ENCODE assay signal across 14 cellular contexts in genomic region chr3:122066331-122067213, GRCh38.
DNase-seq lines count a peak whose midpoint lies in the region; ATAC-seq, FAIRE-seq and TF ChIP-seq lines count a peak whose summit lies in the region.
"Had no signal": no experiment of that assay in that cellular context is flagged by ENCODE, and none has a peak within 500 bp of the region (broad histone marks: within the 10 kb centered on the region; RNA-seq: fewer than 3 reads in every experiment).

No MANE protein-coding gene starts in this region.

- DNase-seq in SIG-M5 treated with dmso at 0.1 percent for 504 hours (lab: John Stamatoyannopoulos, UW; ENCODE audit: unreplicated experiment) (peak; percentile 69), SIG-M5 (lab: John Stamatoyannopoulos, UW) (no peak), NB4 (ENCODE audit: low read depth) (peak; percentile 40), foreskin melanocyte (peak; percentile 3), H54 (ENCODE audit: insufficient read length, low spot score) (no peak), WERI-Rb-1 (no peak), HuH-7.5 (ENCODE audit: low spot score) (no peak)
- DNase-seq: aorta; H7; naive thymus-derived CD8-positive, alpha-beta T cell; NCI-H146; Right ventricle myocardium superior; stimulated activated CD4-positive, alpha-beta T cell treated with anti-CD3 and anti-CD28 coated beads, Interleukin-12 subunit alpha, Interleukin-12 subunit beta, amount 100 ng/mL, for 4 hours had no signal

- TF ChIP-seq CTCF in NB4 (IDR thresholded peaks at IDR 0.05; ENCODE audit: low read depth, low read length) (no peak), WERI-Rb-1 (IDR thresholded peaks at IDR 0.05; ENCODE audit: low read depth, low read length) (no peak)

- peak; percentile 11 for ATAC-seq in GM21619 (IDR thresholded peaks at IDR 0.05; ENCODE audit: unreplicated experiment)
- ATAC-seq: naive thymus-derived CD8-positive, alpha-beta T cell had no signal

- FAIRE-seq in H54 (lab: Jason Lieb, UNC): no peak

- TF ChIP-seq POLR2A in NB4 (IDR thresholded peaks at IDR 0.05; ENCODE audit: extremely low read depth, insufficient read length) (no peak), H54 (IDR thresholded peaks at IDR 0.05; ENCODE audit: low read depth, low read length) (no peak)

- H3K36me3 ChIP-seq in WERI-Rb-1: no peaks in the 10 kb centered on the region

- H3K27me3 ChIP-seq in WERI-Rb-1 (ENCODE audit: insufficient read depth, low read depth, severe bottlenecking): peaks cover 2% of the 10 kb centered on the region

- H3K27ac ChIP-seq in WERI-Rb-1: no peak overlapping the region

- no peak overlapping the region for H3K4me3 ChIP-seq in NB4 (ENCODE audit: low read depth, low read length)
- H3K4me3 ChIP-seq in WERI-Rb-1 (ENCODE audit: low read depth, low read length): no peak overlapping the region

- H3K9me3 ChIP-seq in WERI-Rb-1 (ENCODE audit: severe bottlenecking): no peaks in the 10 kb centered on the region

Comparison
In these comparisons a context has a peak if more than half of its experiments do, and no peak if none do; other contexts are left out.
1. DNase-seq: peak in SIG-M5 treated with dmso at 0.1 percent for 504 hours (single experiment), NB4 (single experiment) and foreskin melanocyte (single experiment); none in SIG-M5 (single experiment), H54 (single experiment), WERI-Rb-1 (single experiment) and HuH-7.5 (single experiment).